ENCODE assay signal across 8 cellular contexts in the genomic region with DNA sequence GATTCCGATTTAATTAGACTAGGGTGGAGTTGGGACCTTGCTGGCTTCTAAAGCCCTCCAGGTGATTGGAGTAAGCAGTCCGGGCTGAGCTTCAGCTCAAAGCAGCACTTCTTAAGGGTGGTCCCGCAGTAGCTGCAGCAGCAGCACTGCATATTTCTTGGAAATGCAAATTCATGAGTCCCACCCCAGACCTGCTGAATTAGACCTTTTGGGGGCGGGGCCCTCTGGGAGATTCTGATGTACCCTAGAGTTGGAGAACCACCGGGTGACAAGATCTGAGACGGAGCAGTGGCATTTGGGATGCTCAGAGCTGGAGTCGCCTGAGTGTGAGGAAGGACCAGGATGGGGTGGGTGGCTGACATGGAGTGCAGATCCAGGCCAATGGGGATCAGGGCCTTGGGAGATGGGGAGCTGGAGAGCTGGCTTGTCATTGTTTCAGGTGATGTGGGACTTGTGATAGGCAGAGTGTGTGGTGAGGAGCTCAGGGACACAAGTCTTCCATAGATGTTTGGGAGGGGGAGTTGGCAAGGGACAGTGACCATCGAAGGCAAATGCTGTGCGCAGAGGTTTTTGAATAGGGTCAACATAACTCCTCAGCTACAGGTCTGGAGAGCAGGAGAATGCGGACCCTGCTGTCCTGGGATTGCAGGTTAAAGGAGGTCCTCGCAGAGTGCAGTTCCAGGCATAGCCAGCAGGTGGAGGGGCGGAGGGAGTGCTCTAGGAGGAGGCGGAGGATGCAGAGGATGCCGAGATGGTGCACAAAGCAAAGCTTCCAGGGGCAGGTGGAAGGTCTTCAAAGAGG.
DNase-seq lines count a peak whose midpoint lies in the region; ATAC-seq and TF ChIP-seq lines count a peak whose summit lies in the region.

No MANE protein-coding gene starts in this region.

- peak; percentile 79 for ATAC-seq in GM19372 (IDR thresholded peaks at IDR 0.05; ENCODE audit: low read depth, unreplicated experiment)
- ATAC-seq in SK-N-SH treated with all-trans-retinoic acid at 6 μM for 48 hours = peak; percentile 93

- no peaks in the 10 kb centered on the region for H3K9me3 ChIP-seq in ascending aorta

- H3K27me3 ChIP-seq in ascending aorta = no peaks in the 10 kb centered on the region

- intact Hi-C loops in ascending aorta (cut with DNase I) = no loop called here

- DNase-seq in CMK (ENCODE audit: low read depth) (peak; percentile 9), HUDEP-2 (lab: John Stamatoyannopoulos, UW; ENCODE audit: unreplicated experiment in 76 of 76) (peak in 43 of 76 experiments; percentile 1 to 66 (median 18)), ascending aorta (ENCODE audit: low spot score in 2 of 2) (no peak), iPS DF 19.7 (ENCODE audit: low read depth, low spot score) (peak; percentile 40), mesenteric fat pad (ENCODE audit: low spot score) (no peak)
- peak; percentile 18 to 49 for DNase-seq in stimulated activated CD4-positive, alpha-beta T cell treated with anti-CD3 and anti-CD28 coated beads, Interleukin-1b, Interleukin-23, amount 100 ng/mL, for 4 hours (ENCODE audit: low read depth in 2 of 2)

- peak; percentile 22 to 59 (median 53) for TF ChIP-seq CTCF in ascending aorta (IDR thresholded peaks at IDR 0.05)

- no peak overlapping the region for H3K4me3 ChIP-seq in ascending aorta

- no peak overlapping the region for H3K27ac ChIP-seq in ascending aorta

- no peaks in the 10 kb centered on the region for H3K36me3 ChIP-seq in ascending aorta

- H3K4me1 ChIP-seq in ascending aorta = no peaks in the 10 kb centered on the region

TF ChIP-seq in SK-N-SH treated with all-trans-retinoic acid at 6 μM for 48 hours, 23 proteins besides CTCF, POLR2A, EP300 and RAD21:
- TF ChIP-seq TOX (CRISPR knock-in tag; IDR thresholded peaks at IDR 0.05; ENCODE audit: borderline replicate concordance) = no peak
- no peak for TF ChIP-seq ISL1 (CRISPR knock-in tag; IDR thresholded peaks at IDR 0.05)
- TF ChIP-seq GLIS3 (CRISPR knock-in tag; IDR thresholded peaks at IDR 0.05) = no peak
- TF ChIP-seq, protein P1, sequence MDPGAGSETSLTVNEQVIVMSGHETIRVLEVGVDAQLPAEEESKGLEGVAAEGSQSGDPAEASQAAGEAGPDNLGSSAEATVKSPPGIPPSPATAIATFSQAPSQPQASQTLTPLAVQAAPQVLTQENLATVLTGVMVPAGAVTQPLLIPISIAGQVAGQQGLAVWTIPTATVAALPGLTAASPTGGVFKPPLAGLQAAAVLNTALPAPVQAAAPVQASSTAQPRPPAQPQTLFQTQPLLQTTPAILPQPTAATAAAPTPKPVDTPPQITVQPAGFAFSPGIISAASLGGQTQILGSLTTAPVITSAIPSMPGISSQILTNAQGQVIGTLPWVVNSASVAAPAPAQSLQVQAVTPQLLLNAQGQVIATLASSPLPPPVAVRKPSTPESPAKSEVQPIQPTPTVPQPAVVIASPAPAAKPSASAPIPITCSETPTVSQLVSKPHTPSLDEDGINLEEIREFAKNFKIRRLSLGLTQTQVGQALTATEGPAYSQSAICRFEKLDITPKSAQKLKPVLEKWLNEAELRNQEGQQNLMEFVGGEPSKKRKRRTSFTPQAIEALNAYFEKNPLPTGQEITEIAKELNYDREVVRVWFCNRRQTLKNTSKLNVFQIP (CRISPR knock-in tag; IDR thresholded peaks at IDR 0.05; ENCODE audit: borderline replicate concordance, low read depth) = no peak
- TF ChIP-seq, protein P2, sequence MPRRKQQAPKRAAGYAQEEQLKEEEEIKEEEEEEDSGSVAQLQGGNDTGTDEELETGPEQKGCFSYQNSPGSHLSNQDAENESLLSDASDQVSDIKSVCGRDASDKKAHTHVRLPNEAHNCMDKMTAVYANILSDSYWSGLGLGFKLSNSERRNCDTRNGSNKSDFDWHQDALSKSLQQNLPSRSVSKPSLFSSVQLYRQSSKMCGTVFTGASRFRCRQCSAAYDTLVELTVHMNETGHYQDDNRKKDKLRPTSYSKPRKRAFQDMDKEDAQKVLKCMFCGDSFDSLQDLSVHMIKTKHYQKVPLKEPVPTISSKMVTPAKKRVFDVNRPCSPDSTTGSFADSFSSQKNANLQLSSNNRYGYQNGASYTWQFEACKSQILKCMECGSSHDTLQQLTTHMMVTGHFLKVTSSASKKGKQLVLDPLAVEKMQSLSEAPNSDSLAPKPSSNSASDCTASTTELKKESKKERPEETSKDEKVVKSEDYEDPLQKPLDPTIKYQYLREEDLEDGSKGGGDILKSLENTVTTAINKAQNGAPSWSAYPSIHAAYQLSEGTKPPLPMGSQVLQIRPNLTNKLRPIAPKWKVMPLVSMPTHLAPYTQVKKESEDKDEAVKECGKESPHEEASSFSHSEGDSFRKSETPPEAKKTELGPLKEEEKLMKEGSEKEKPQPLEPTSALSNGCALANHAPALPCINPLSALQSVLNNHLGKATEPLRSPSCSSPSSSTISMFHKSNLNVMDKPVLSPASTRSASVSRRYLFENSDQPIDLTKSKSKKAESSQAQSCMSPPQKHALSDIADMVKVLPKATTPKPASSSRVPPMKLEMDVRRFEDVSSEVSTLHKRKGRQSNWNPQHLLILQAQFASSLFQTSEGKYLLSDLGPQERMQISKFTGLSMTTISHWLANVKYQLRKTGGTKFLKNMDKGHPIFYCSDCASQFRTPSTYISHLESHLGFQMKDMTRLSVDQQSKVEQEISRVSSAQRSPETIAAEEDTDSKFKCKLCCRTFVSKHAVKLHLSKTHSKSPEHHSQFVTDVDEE (CRISPR knock-in tag; IDR thresholded peaks at IDR 0.05) = no peak
- TF ChIP-seq ZFP3 (CRISPR knock-in tag; IDR thresholded peaks at IDR 0.05) = no peak
- TF ChIP-seq ESRRG (CRISPR knock-in tag; IDR thresholded peaks at IDR 0.05) = no peak
- no peak for TF ChIP-seq OSR1 (CRISPR knock-in tag; IDR thresholded peaks at IDR 0.05)
- TF ChIP-seq, protein P3, sequence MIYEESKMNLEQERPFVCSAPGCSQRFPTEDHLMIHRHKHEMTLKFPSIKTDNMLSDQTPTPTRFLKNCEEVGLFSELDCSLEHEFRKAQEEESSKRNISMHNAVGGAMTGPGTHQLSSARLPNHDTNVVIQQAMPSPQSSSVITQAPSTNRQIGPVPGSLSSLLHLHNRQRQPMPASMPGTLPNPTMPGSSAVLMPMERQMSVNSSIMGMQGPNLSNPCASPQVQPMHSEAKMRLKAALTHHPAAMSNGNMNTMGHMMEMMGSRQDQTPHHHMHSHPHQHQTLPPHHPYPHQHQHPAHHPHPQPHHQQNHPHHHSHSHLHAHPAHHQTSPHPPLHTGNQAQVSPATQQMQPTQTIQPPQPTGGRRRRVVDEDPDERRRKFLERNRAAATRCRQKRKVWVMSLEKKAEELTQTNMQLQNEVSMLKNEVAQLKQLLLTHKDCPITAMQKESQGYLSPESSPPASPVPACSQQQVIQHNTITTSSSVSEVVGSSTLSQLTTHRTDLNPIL (CRISPR knock-in tag; IDR thresholded peaks at IDR 0.05; ENCODE audit: low read depth) = no peak
- no peak for TF ChIP-seq ZNF8 (CRISPR knock-in tag; IDR thresholded peaks at IDR 0.05)
- TF ChIP-seq ZC3H10 (CRISPR knock-in tag; IDR thresholded peaks at IDR 0.05) = no peak
- TF ChIP-seq SNAI2 (CRISPR knock-in tag; IDR thresholded peaks at IDR 0.05) = no peak
- no peak for TF ChIP-seq PPARA (CRISPR knock-in tag; IDR thresholded peaks at IDR 0.05; ENCODE audit: borderline replicate concordance)
- TF ChIP-seq, protein P4, sequence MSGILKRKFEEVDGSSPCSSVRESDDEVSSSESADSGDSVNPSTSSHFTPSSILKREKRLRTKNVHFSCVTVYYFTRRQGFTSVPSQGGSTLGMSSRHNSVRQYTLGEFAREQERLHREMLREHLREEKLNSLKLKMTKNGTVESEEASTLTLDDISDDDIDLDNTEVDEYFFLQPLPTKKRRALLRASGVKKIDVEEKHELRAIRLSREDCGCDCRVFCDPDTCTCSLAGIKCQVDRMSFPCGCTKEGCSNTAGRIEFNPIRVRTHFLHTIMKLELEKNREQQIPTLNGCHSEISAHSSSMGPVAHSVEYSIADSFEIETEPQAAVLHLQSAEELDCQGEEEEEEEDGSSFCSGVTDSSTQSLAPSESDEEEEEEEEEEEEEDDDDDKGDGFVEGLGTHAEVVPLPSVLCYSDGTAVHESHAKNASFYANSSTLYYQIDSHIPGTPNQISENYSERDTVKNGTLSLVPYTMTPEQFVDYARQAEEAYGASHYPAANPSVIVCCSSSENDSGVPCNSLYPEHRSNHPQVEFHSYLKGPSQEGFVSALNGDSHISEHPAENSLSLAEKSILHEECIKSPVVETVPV (CRISPR knock-in tag; IDR thresholded peaks at IDR 0.05) = no peak
- no peak for TF ChIP-seq ZNF70 (CRISPR knock-in tag; IDR thresholded peaks at IDR 0.05)

Comparison
In these comparisons a context has a peak if more than half of its experiments do, and no peak if none do; other contexts are left out.
1. DNase-seq: peak in CMK (single experiment), HUDEP-2 (43 of 76), iPS DF 19.7 (single experiment) and stimulated activated CD4-positive, alpha-beta T cell treated with anti-CD3 and anti-CD28 coated beads, Interleukin-1b, Interleukin-23, amount 100 ng/mL, for 4 hours (2 of 2); none in ascending aorta (0 of 2) and mesenteric fat pad (single experiment).